8 cellular contexts compared by ENCODE assay signal in genomic region chr10:110569120-110569519, GRCh38. TPM values are rescaled to one million over a fixed set of nuclear protein-coding genes. Genes with fewer than 3 reads are reported as not detected.
DNase-seq lines count a peak whose midpoint lies in the region; ATAC-seq, FAIRE-seq and TF ChIP-seq lines count a peak whose summit lies in the region.
"Had no signal": no experiment of that assay in that cellular context is flagged by ENCODE, and none has a peak within 500 bp of the region (broad histone marks: within the 10 kb centered on the region; RNA-seq: fewer than 3 reads in every experiment).

No MANE protein-coding gene starts in this region.

- TSS peak; percentile 17 for BruUV-seq in endothelial cell of umbilical vein (replicated peaks; lab: Mats Ljungman, UMichigan)

- no peak overlapping the region for H2BK120ac ChIP-seq in trophoblast cell (ENCODE audit: insufficient read depth, low read length, poor library complexity)

- peaks cover 9% of the 10 kb centered on the region for H3K79me1 ChIP-seq in trophoblast cell (ENCODE audit: low read length)

- H3K4ac ChIP-seq in trophoblast cell (ENCODE audit: low read depth, low read length), result peak overlapping the region; percentile 69

- peak overlapping the region; percentile 98 for H3K4me3 ChIP-seq in HAP-1
- H3K4me3 ChIP-seq in endothelial cell of umbilical vein (replicated peaks in 1 of 3; ENCODE audit: insufficient read depth in 1 of 3, low read depth in 1 of 3, low read length in 3 of 3), result peak overlapping the region in 1 of 3 experiments; percentile 90
- H3K4me3 ChIP-seq in trophoblast cell (ENCODE audit: low read depth, low read length), result no peak overlapping the region

- ATAC-seq in HG03139 (IDR thresholded peaks at IDR 0.05; ENCODE audit: unreplicated experiment), result no peak

- POLR2A ChIA-PET in endothelial cell of umbilical vein (lab: Charles Lee), result no interaction called here

- H3K4me2 ChIP-seq in endothelial cell of umbilical vein (ENCODE audit: insufficient read depth, low read length) (peak overlapping the region; percentile 93), trophoblast cell (ENCODE audit: low read length) (no peak overlapping the region)

- no peak overlapping the region for H3K14ac ChIP-seq in trophoblast cell (ENCODE audit: low read length)

- intact Hi-C loops in endothelial cell of umbilical vein (cut with micrococcal nuclease), result loop anchor here (5.0 kb wide), 1 partner anchor 33 kb away; no protein-coding TSS in a partner anchor

- H3K79me2 ChIP-seq in endothelial cell of umbilical vein (ENCODE audit: control insufficient read depth, insufficient read depth, low read length), result peaks cover 60% of the 10 kb centered on the region
- H3K79me2 ChIP-seq in trophoblast cell (ENCODE audit: control insufficient read depth, insufficient read depth, low read length, poor library complexity), result peaks cover 6% of the 10 kb centered on the region

- no peaks in the 10 kb centered on the region for H3K9me3 ChIP-seq in HAP-1
- no peaks in the 10 kb centered on the region for H3K9me3 ChIP-seq in endothelial cell of umbilical vein (replicated peaks; ENCODE audit: control insufficient read depth, insufficient read depth, low read length)
- H3K9me3 ChIP-seq in trophoblast cell (ENCODE audit: insufficient read depth, low read depth, low read length), result no peaks in the 10 kb centered on the region

- no CpG with 5 or more reads among the region's 3 CpGs for WGBS in trophoblast cell (ENCODE audit: extremely low coverage, insufficient coverage, insufficient read length)

- no peaks in the 10 kb centered on the region for H4K20me1 ChIP-seq in endothelial cell of umbilical vein (replicated peaks; ENCODE audit: control insufficient read depth, extremely low read depth, insufficient read depth, low read length)

- H3K4me1 ChIP-seq in HAP-1 (peaks cover 29% of the 10 kb centered on the region), endothelial cell of umbilical vein (ENCODE audit: control insufficient read depth, extremely low read depth, insufficient read depth, low read length) (peaks cover 14% of the 10 kb centered on the region), trophoblast cell (ENCODE audit: control insufficient read depth in 1 of 2, insufficient read depth in 2 of 2, low read length in 2 of 2) (no peaks in the 10 kb centered on the region)

- no peak overlapping the region for H2AFZ ChIP-seq in endothelial cell of umbilical vein (ENCODE audit: low read depth, low read length)
- H2AFZ ChIP-seq in trophoblast cell (ENCODE audit: insufficient read depth, low read length, poor library complexity), result no peak overlapping the region

- H4K8ac ChIP-seq in trophoblast cell (ENCODE audit: low read depth, low read length), result no peak overlapping the region

- H3K27me3 ChIP-seq in HAP-1 (ENCODE audit: low read depth), result no peaks in the 10 kb centered on the region; the same call in 1 of the 2 replicates
- no peaks in the 10 kb centered on the region for H3K27me3 ChIP-seq in endothelial cell of umbilical vein (ENCODE audit: control insufficient read depth in 2 of 2, insufficient read depth in 2 of 2, low read length in 2 of 2)
- no peaks in the 10 kb centered on the region for H3K27me3 ChIP-seq in trophoblast cell (ENCODE audit: insufficient read depth, low read length)

- H3K9me1 ChIP-seq in endothelial cell of umbilical vein (replicated peaks; ENCODE audit: control insufficient read depth, extremely low read depth, insufficient read depth, low read length), result peaks cover 2% of the 10 kb centered on the region

- no peak for FAIRE-seq in endothelial cell of umbilical vein (lab: Jason Lieb, UNC)

- dilution Hi-C loops in endothelial cell of umbilical vein (cut with MboI; ENCODE audit: extremely low pct_ligation_motif_present, low sequenced_read_pairs), result loop anchor here (10.0 kb wide), 1 partner anchor 214 kb away; no protein-coding TSS in a partner anchor

- H3K23ac ChIP-seq in trophoblast cell (ENCODE audit: low read length), result no peak overlapping the region

- no peak for TF ChIP-seq CTCF in endothelial cell of umbilical vein (IDR thresholded peaks at IDR 0.05; ENCODE audit: extremely low read depth in 1 of 2, insufficient read depth in 1 of 2, low read depth in 1 of 2, low read length in 2 of 2)

- no peak overlapping the region for H2AK5ac ChIP-seq in trophoblast cell (ENCODE audit: low read length)

- H2BK12ac ChIP-seq in trophoblast cell (ENCODE audit: low read length), result no peak overlapping the region

- H4K12ac ChIP-seq in trophoblast cell (ENCODE audit: low read depth, low read length), result no peak overlapping the region

- peak overlapping the region; percentile 93 for H3K9ac ChIP-seq in endothelial cell of umbilical vein (replicated peaks; ENCODE audit: extremely low read depth, insufficient read depth, low read length)
- no peak overlapping the region for H3K9ac ChIP-seq in trophoblast cell (ENCODE audit: low read length)

- CTCF ChIA-PET in endothelial cell of umbilical vein (lab: Charles Lee), result interaction anchor here (1.0 kb wide), 2 partner anchors 11 to 34 kb away, joined by 3 to 4 read pairs; no protein-coding TSS in a partner anchor

- no peak overlapping the region for H2BK5ac ChIP-seq in trophoblast cell (ENCODE audit: low read depth, low read length, poor library complexity)

- TF ChIP-seq POLR2A in endothelial cell of umbilical vein (IDR thresholded peaks at IDR 0.05; ENCODE audit: low read depth, low read length), result no peak

- H3K27ac ChIP-seq in endothelial cell of umbilical vein (ENCODE audit: insufficient read depth, low read depth, low read length), result no peak overlapping the region
- H3K27ac ChIP-seq in trophoblast cell (ENCODE audit: low read depth, low read length), result no peak overlapping the region

- no peak overlapping the region for H4K91ac ChIP-seq in trophoblast cell (ENCODE audit: low read depth, low read length)

- H3K18ac ChIP-seq in trophoblast cell (ENCODE audit: low read length), result no peak overlapping the region

- in situ Hi-C loops in HAP-1 (cut with MboI; ENCODE audit: low sequenced_read_pairs), result loop anchor here (25.0 kb wide), 1 partner anchor 432 kb away; no protein-coding TSS in a partner anchor

- DNase-seq in HAP-1 (ENCODE audit: low spot score in 2 of 2) (no peak), RPMI8226 (peak; percentile 45), endothelial cell of umbilical vein (ENCODE audit: low read depth, low spot score) (no peak), trophoblast cell (no peak), NCI-H2107 (lab: John Stamatoyannopoulos, UW) (no peak), putamen (ENCODE audit: low spot score) (no peak)
- DNase-seq: NCI-H510A treated with DMSO at 0.1 percent for 48 hours had no signal

- H3K36me3 ChIP-seq in HAP-1 (replicated peaks) (peaks cover 35% of the 10 kb centered on the region), endothelial cell of umbilical vein (ENCODE audit: control insufficient read depth in 2 of 2, extremely low read depth in 1 of 2, insufficient read depth in 2 of 2, low read length in 2 of 2) (no peaks in the 10 kb centered on the region), trophoblast cell (ENCODE audit: control insufficient read depth in 1 of 2, insufficient read depth in 2 of 2, low read length in 2 of 2) (no peaks in the 10 kb centered on the region)

TF ChIP-seq in endothelial cell of umbilical vein, 7 proteins besides CTCF, POLR2A, EP300 and RAD21:
- TF ChIP-seq GATA2 (IDR thresholded peaks at IDR 0.05; ENCODE audit: insufficient read depth, insufficient read length, low read depth, low read length) (no peak), EZH2 (IDR thresholded peaks at IDR 0.05; ENCODE audit: borderline replicate concordance, low read depth, low read length, severe bottlenecking) (no peak), JUN (IDR thresholded peaks at IDR 0.05; ENCODE audit: borderline replicate concordance, insufficient read depth, insufficient read length, low read depth) (no peak), POLR2AphosphoS5 (IDR thresholded peaks at IDR 0.05; ENCODE audit: insufficient read depth, low read depth, low read length) (no peak), MYC (IDR thresholded peaks at IDR 0.05; ENCODE audit: low read depth, low read length) (no peak), MAX (IDR thresholded peaks at IDR 0.05; ENCODE audit: insufficient read depth, insufficient read length) (no peak), FOS (IDR thresholded peaks at IDR 0.05; ENCODE audit: borderline replicate concordance, insufficient read depth, low read length) (no peak)

RNA-seq across cellular contexts. Expression of gene SMC3, which starts 1.6 kb away (rescaled TPM):
- total RNA-seq in endothelial cell of umbilical vein, result 44.2 and 45.0 TPM in 2 replicates
- polyA plus RNA-seq in endothelial cell of umbilical vein, result 3.1 and 5.5 TPM in 2 replicates
- polyA plus RNA-seq in endothelial cell of umbilical vein (2011; cell fraction: cytosol; rRNA removed), result 10.8 and 12.9 TPM in 2 replicates
- 10.5 and 16.9 TPM in 2 replicates for polyA plus RNA-seq in endothelial cell of umbilical vein (2011; cell fraction: nucleus; rRNA removed)
- polyA plus RNA-seq in endothelial cell of umbilical vein (2012), result 29.2 and 38.9 TPM in 2 replicates
- polyA minus RNA-seq in endothelial cell of umbilical vein, result 8.4 and 8.5 TPM in 2 replicates
- 19.0 TPM for polyA minus RNA-seq in endothelial cell of umbilical vein (2011; cell fraction: cytosol; rRNA and poly(A)+ RNA removed)
- polyA minus RNA-seq in endothelial cell of umbilical vein (2011; cell fraction: nucleus; rRNA and poly(A)+ RNA removed), result 5.5 and 8.2 TPM in 2 replicates
- polyA plus RNA-seq in trophoblast cell (2013), result 24.5 and 26.8 TPM in 2 replicates
